ENCODE assay signal across 35 cellular contexts in genomic region chrX:15600745-15601144, GRCh38. TPM values are rescaled to one million over a fixed set of nuclear protein-coding genes. Genes with fewer than 3 reads are reported as not detected.
A peak's percentile ranks its signal among the peaks of the same experiment; 100 is the strongest.
DNase-seq lines count a peak whose midpoint lies in the region; ATAC-seq, FAIRE-seq and TF ChIP-seq lines count a peak whose summit lies in the region.
"Had no signal": no experiment of that assay in that cellular context is flagged by ENCODE, and none has a peak within 500 bp of the region (broad histone marks: within the 10 kb centered on the region; RNA-seq: fewer than 3 reads in every experiment).

Gene ACE2, minus strand, starts transcription at chrX:15600960. Its CDS starts 49 bp downstream, at chrX:15600911.

- 84% methylated on average over 4 of the region's 4 CpGs; no CpG with 5 or more reads in 1 of the 2 experiments for WGBS in endodermal cell (ENCODE audit: insufficient coverage in 1 of 2, insufficient read length in 1 of 2), 2 experiments
- WGBS in hepatocyte (ENCODE audit: low lambda C conversion rate, missing lambda C conversion rate), result 81% methylated on average over 4 of the region's 4 CpGs
- 68 to 69% methylated on average over 4 of the region's 4 CpGs for WGBS in pancreas, 2 donors

- H3K9me3 Mint-ChIP-seq in endodermal cell, result no peaks in the 10 kb centered on the region
- H3K9me3 Mint-ChIP-seq: activated CD4-positive, alpha-beta T cell treated with anti-CD3 and anti-CD28 coated beads, Interleukin-2, amount 10 ng/mL, durations not matched to agents 24 days and 14 days; activated naive CD8-positive, alpha-beta T cell treated with anti-CD3 and anti-CD28 coated beads, Interleukin-2, amount 50 U/mL, for 24 hours; GM23338; HFFc6; memory B cell had no signal

- BruUV-seq in PC-3 (replicated peaks; lab: Mats Ljungman, UMichigan), result no TSS peak

- H3K4me2 ChIP-seq in PC-3 (ENCODE audit: low read length), result no peak within 1 kb of the TSS
- H3K4me2 ChIP-seq in hepatocyte, result peak within 1 kb of the TSS; percentile 9
- H3K4me2 ChIP-seq: GM23338 had no signal

- intact Hi-C loops in PC-3 (cut with micrococcal nuclease) (no loop called here), pancreas (cut with DNase I) (no loop called here)

- no peaks in the 10 kb centered on the region for H3K27me3 ChIP-seq in PC-3 (ENCODE audit: low read length)
- H3K27me3 ChIP-seq in endodermal cell (ENCODE audit: control insufficient read depth, insufficient read depth, low read length, poor library complexity, severe bottlenecking), result no peaks in the 10 kb centered on the region
- H3K27me3 ChIP-seq in hepatocyte, result no peaks in the 10 kb centered on the region
- H3K27me3 ChIP-seq in pancreas, result peaks cover 0 to 27% (median 0%) of the 10 kb centered on the region in 4 donors
- H3K27me3 ChIP-seq: BE2C had no signal

- H4K20me1 ChIP-seq in PC-3 (ENCODE audit: low read length) (no peaks in the 10 kb centered on the region), hepatocyte (ENCODE audit: insufficient read depth, poor library complexity, severe bottlenecking) (no peaks in the 10 kb centered on the region)

- H3F3A ChIP-seq in PC-3 (ENCODE audit: low read length, unreplicated experiment), result no peaks in the 10 kb centered on the region

- no peaks in the 10 kb centered on the region for H3K9me3 ChIP-seq in PC-3 (ENCODE audit: low read length)
- no peaks in the 10 kb centered on the region for H3K9me3 ChIP-seq in endodermal cell (ENCODE audit: control insufficient read depth, low read length)
- H3K9me3 ChIP-seq in hepatocyte (ENCODE audit: low read depth), result no peaks in the 10 kb centered on the region
- no peaks in the 10 kb centered on the region for H3K9me3 ChIP-seq in pancreas
- H3K9me3 ChIP-seq: BE2C, tibial nerve had no signal

- POLR2A ChIA-PET in PC-3 (lab: Charles Lee; ENCODE audit: unreplicated experiment), result no interaction called here

- H3K79me2 ChIP-seq in PC-3 (ENCODE audit: low read length) (no peaks in the 10 kb centered on the region), hepatocyte (no peaks in the 10 kb centered on the region)

- no peak within 1 kb of the TSS for H3K4me3 Mint-ChIP-seq in endodermal cell
- H3K4me3 Mint-ChIP-seq: activated CD4-positive, alpha-beta T cell treated with anti-CD3 and anti-CD28 coated beads, Interleukin-2, amount 10 ng/mL, durations not matched to agents 24 days and 14 days; activated naive CD8-positive, alpha-beta T cell treated with anti-CD3 and anti-CD28 coated beads, Interleukin-2, amount 50 U/mL, for 24 hours; GM23338; HFFc6; memory B cell; naive B cell; T-helper 17 cell had no signal

- FAIRE-seq in pancreas (lab: Jason Lieb, UNC), result peak; percentile 5
- FAIRE-seq: G401.6 had no signal

- DNase-seq in PC-3, result no peak
- no peak for DNase-seq in endodermal cell
- no peak for DNase-seq in hepatocyte (ENCODE audit: low spot score)
- DNase-seq in pancreas, result no peak
- DNase-seq in activated CD4-positive, alpha-beta T cell treated with anti-CD3 and anti-CD28 coated beads, Interleukin-2, amount 50 U/mL, for 1 hour, result no peak
- DNase-seq in NOMO-1 treated with dmso at 0.1 percent for 144 hours (lab: John Stamatoyannopoulos, UW; ENCODE audit: unreplicated experiment), result no peak
- DNase-seq: ACHN; activated CD4-positive, alpha-beta T cell treated with anti-CD3 and anti-CD28 coated beads, Interleukin-2, amount 10 ng/mL, durations not matched to agents 24 days and 14 days; activated naive CD8-positive, alpha-beta T cell treated with anti-CD3 and anti-CD28 coated beads, Interleukin-2, amount 50 U/mL, for 24 hours; activated T-cell treated with anti-CD3 and anti-CD28 coated beads, Interleukin-2, amount 50 U/mL, for 48 hours; BE2C; central memory CD4-positive, alpha-beta T cell; DMS53; dorsolateral prefrontal cortex; HFFc6; naive B cell; NCI-H1417 treated with DMSO at 0.1 percent for 48 hours; NCI-H2081; NCI-H2227 treated with DMSO at 0.1 percent for 48 hours; NCI-H69; nucleus accumbens; RPMI8226; stimulated activated CD4-positive, alpha-beta T cell treated with anti-CD3 and anti-CD28 coated beads, Interleukin-1b, Interleukin-23, amount 100 ng/mL, for 48 hours; T-helper 17 cell had no signal

- no peak within 1 kb of the TSS for H3K4me3 ChIP-seq in PC-3 (ENCODE audit: low read length)
- peak within 1 kb of the TSS; percentile 70 for H3K4me3 ChIP-seq in endodermal cell (ENCODE audit: low read length)
- H3K4me3 ChIP-seq in hepatocyte, result no peak within 1 kb of the TSS
- H3K4me3 ChIP-seq in pancreas, result no peak within 1 kb of the TSS
- H3K4me3 ChIP-seq: dorsolateral prefrontal cortex, GM23338, SK-N-MC, skin epidermis, tibial nerve had no signal

- CTCF ChIA-PET in PC-3 (lab: Charles Lee), result no interaction called here

- ATAC-seq in PC-3 (no peak), pancreas (no peak), HG03045 (IDR thresholded peaks at IDR 0.05; ENCODE audit: unreplicated experiment) (no peak), GM21360 (IDR thresholded peaks at IDR 0.05; ENCODE audit: unreplicated experiment) (no peak)
- ATAC-seq: activated naive CD8-positive, alpha-beta T cell treated with anti-CD3 and anti-CD28 coated beads, Interleukin-2, amount 50 U/mL, for 24 hours; GM23338; T-helper 17 cell had no signal

- H3K36me3 ChIP-seq in PC-3 (ENCODE audit: low read depth, low read length) (no peaks in the 10 kb centered on the region), endodermal cell (ENCODE audit: control insufficient read depth, insufficient read depth, low read length) (no peaks in the 10 kb centered on the region), hepatocyte (replicated peaks; ENCODE audit: insufficient read depth, low read depth) (no peaks in the 10 kb centered on the region), pancreas (no peaks in the 10 kb centered on the region)
- H3K36me3 ChIP-seq: BE2C, tibial nerve had no signal

- H3K4me1 ChIP-seq in PC-3 (ENCODE audit: insufficient read depth, low read length) (peaks cover 15% of the 10 kb centered on the region), endodermal cell (ENCODE audit: control insufficient read depth, insufficient read depth, low read length) (peaks cover 6% of the 10 kb centered on the region), hepatocyte (ENCODE audit: insufficient read depth) (peaks cover 29% of the 10 kb centered on the region), pancreas (no peaks in the 10 kb centered on the region)
- H3K4me1 ChIP-seq: BE2C, tibial nerve had no signal

- H3K27ac Mint-ChIP-seq in endodermal cell, result peak within 1 kb of the TSS; percentile 81
- H3K27ac Mint-ChIP-seq: activated CD4-positive, alpha-beta T cell treated with anti-CD3 and anti-CD28 coated beads, Interleukin-2, amount 10 ng/mL, durations not matched to agents 24 days and 14 days; activated naive CD8-positive, alpha-beta T cell treated with anti-CD3 and anti-CD28 coated beads, Interleukin-2, amount 50 U/mL, for 24 hours; GM23338; HFFc6; memory B cell; T-helper 17 cell had no signal

- no peaks in the 10 kb centered on the region for H3K9me2 ChIP-seq in PC-3 (replicated peaks; ENCODE audit: low read length)
- H3K9me2 ChIP-seq in hepatocyte (replicated peaks; ENCODE audit: insufficient read depth), result no peaks in the 10 kb centered on the region

- TF ChIP-seq CTCF in PC-3 (conservative IDR thresholded peaks at IDR 0.05; ENCODE audit: low read depth, low read length) (no peak), endodermal cell (conservative IDR thresholded peaks at IDR 0.05) (no peak), hepatocyte (IDR thresholded peaks at IDR 0.05; ENCODE audit: poor library complexity) (no peak), pancreas (IDR thresholded peaks at IDR 0.05) (no peak)

- no peaks in the 10 kb centered on the region for H3K36me3 Mint-ChIP-seq in endodermal cell (ENCODE audit: low read depth)
- H3K36me3 Mint-ChIP-seq: memory B cell, naive B cell had no signal

- H3K4me1 Mint-ChIP-seq in endodermal cell, result peaks cover 25% of the 10 kb centered on the region
- H3K4me1 Mint-ChIP-seq: activated CD4-positive, alpha-beta T cell treated with anti-CD3 and anti-CD28 coated beads, Interleukin-2, amount 10 ng/mL, durations not matched to agents 24 days and 14 days; activated naive CD8-positive, alpha-beta T cell treated with anti-CD3 and anti-CD28 coated beads, Interleukin-2, amount 50 U/mL, for 24 hours; GM23338; memory B cell; naive B cell; T-helper 17 cell had no signal

- H2AFZ ChIP-seq in PC-3 (ENCODE audit: low read length), result peak within 1 kb of the TSS; percentile 41; the same call in 1 of the 2 replicates
- no peak within 1 kb of the TSS for H2AFZ ChIP-seq in hepatocyte
- H2AFZ ChIP-seq: GM23338 had no signal

- H3K27ac ChIP-seq in PC-3 (ENCODE audit: low read length) (no peak within 1 kb of the TSS), endodermal cell (ENCODE audit: low read depth, low read length) (no peak within 1 kb of the TSS), hepatocyte (peak within 1 kb of the TSS; percentile 63), pancreas (no peak within 1 kb of the TSS)
- H3K27ac ChIP-seq: dorsolateral prefrontal cortex, SK-N-MC, skin epidermis, tibial nerve, VCaP had no signal

- H3K9ac ChIP-seq in PC-3 (ENCODE audit: low read length) (no peak within 1 kb of the TSS), endodermal cell (ENCODE audit: extremely low read depth, low read length, poor library complexity, severe bottlenecking) (peak within 1 kb of the TSS; percentile 45)

- H3K27me3 Mint-ChIP-seq in endodermal cell (ENCODE audit: insufficient read depth), result no peaks in the 10 kb centered on the region
- H3K27me3 Mint-ChIP-seq: activated naive CD8-positive, alpha-beta T cell treated with anti-CD3 and anti-CD28 coated beads, Interleukin-2, amount 50 U/mL, for 24 hours had no signal

RNA-seq across cellular contexts. Expression of gene ACE2, which starts in this region (rescaled TPM):
- 0.81 and 1.2 TPM in 2 replicates for total RNA-seq in PC-3 (2014; rRNA removed)
- total RNA-seq in endodermal cell, result 1 to 10 TPM in 1 of 2 donors, under 1 TPM in 1; 0.33 to 2.7 TPM
- 2.8 TPM for polyA plus RNA-seq in endodermal cell (2013, experiment 1 of 2)
- polyA plus RNA-seq in endodermal cell (2013, experiment 2 of 2), result 2.7 TPM
- 47.8 and 49.9 TPM in 2 replicates for total RNA-seq in hepatocyte
- 12.5 and 16.5 TPM in 2 replicates for polyA plus RNA-seq in hepatocyte
- total RNA-seq in pancreas, result 1 to 10 TPM in 4 of 6 donors, under 1 TPM in 2; 0.63 to 3.4 (median 2.0) TPM
- polyA plus RNA-seq in pancreas, result 1 to 10 TPM in 1 of 2 donors, under 1 TPM in 1; 0.49 to 2.6 TPM
- total RNA-seq: activated CD4-positive, alpha-beta T cell treated with anti-CD3 and anti-CD28 coated beads, Interleukin-2, amount 10 ng/mL, durations not matched to agents 24 days and 14 days; glomerular endothelial cell; HFFc6; kidney epithelial cell; T-helper 17 cell had no signal
- polyA plus RNA-seq: GM23338 had no signal

Comparison
In these comparisons a context has a peak if more than half of its experiments do, and no peak if none do; other contexts are left out.
1. RNA of gene ACE2 (total RNA-seq): 47.8 to 49.9 TPM in hepatocyte; 0.63 to 3.4 TPM in pancreas, 0.33 to 2.7 TPM in endodermal cell and 0.81 to 1.2 TPM in PC-3; every median in the first group is over 10 times any median in the second.